ENCODE assay signal across 10 cellular contexts in genomic region chr21:42423197-42423675, GRCh38. TPM values are rescaled to one million over a fixed set of nuclear protein-coding genes. Genes with fewer than 3 reads are reported as not detected.
A peak's percentile ranks its signal among the peaks of the same experiment; 100 is the strongest.
DNase-seq lines count a peak whose midpoint lies in the region; ATAC-seq and TF ChIP-seq lines count a peak whose summit lies in the region.
"Had no signal": no experiment of that assay in that cellular context is flagged by ENCODE, and none has a peak within 500 bp of the region (broad histone marks: within the 10 kb centered on the region; RNA-seq: fewer than 3 reads in every experiment).

No MANE protein-coding gene starts in this region.

- H3K4me3 ChIP-seq in naive thymus-derived CD4-positive, alpha-beta T cell (ENCODE audit: low read length): peak overlapping the region; percentile 5
- no peak overlapping the region for H3K4me3 ChIP-seq in mammary epithelial cell (replicated peaks in 1 of 3; ENCODE audit: insufficient read depth in 1 of 3, low read depth in 2 of 3, low read length in 3 of 3)
- H3K4me3 ChIP-seq: psoas muscle had no signal

- dilution Hi-C loops in mammary epithelial cell (cut with HindIII; ENCODE audit: low sequenced_read_pairs): no loop called here

- intact Hi-C loops in naive thymus-derived CD4-positive, alpha-beta T cell (cut with micrococcal nuclease): loop anchor here in 1 of 2 donors (10.0 kb wide), 1 partner anchor 418 kb away; no protein-coding TSS in a partner anchor
- intact Hi-C loops in mammary epithelial cell (cut with micrococcal nuclease): no loop called here

- H3K79me2 ChIP-seq in mammary epithelial cell (ENCODE audit: insufficient read depth, low read length): no peaks in the 10 kb centered on the region

- 71% methylated on average over 10 of the region's 10 CpGs for WGBS in mammary epithelial cell (ENCODE audit: low coverage, missing lambda C conversion rate)

- CTCF ChIA-PET in naive thymus-derived CD4-positive, alpha-beta T cell (lab: Charles Lee): interaction anchor here (0.8 to 4.5 kb wide), 4 partner anchors 19 to 86 kb away, joined by 3 to 32 read pairs (median 8); partner anchors contain the start of gene UBASH3A
- CTCF ChIA-PET in mammary epithelial cell (lab: Charles Lee; ENCODE audit: low non-redundant PET): no interaction called here

- H3K9me3 ChIP-seq in naive thymus-derived CD4-positive, alpha-beta T cell (ENCODE audit: control insufficient read depth in 2 of 3, low read length in 3 of 3): no peaks in the 10 kb centered on the region
- no peaks in the 10 kb centered on the region for H3K9me3 ChIP-seq in mammary epithelial cell (replicated peaks; ENCODE audit: insufficient read depth, low read length)
- H3K9me3 ChIP-seq: psoas muscle had no signal

- no peaks in the 10 kb centered on the region for H3K27me3 ChIP-seq in naive thymus-derived CD4-positive, alpha-beta T cell (ENCODE audit: control insufficient read depth in 2 of 2, insufficient read depth in 2 of 2, low read length in 2 of 2)
- H3K27me3 ChIP-seq in mammary epithelial cell (ENCODE audit: insufficient read depth, low read length): no peaks in the 10 kb centered on the region

- H3K4me1 ChIP-seq in naive thymus-derived CD4-positive, alpha-beta T cell (ENCODE audit: control insufficient read depth in 2 of 2, insufficient read depth in 2 of 2, low read length in 2 of 2): peaks cover 71 to 81% of the 10 kb centered on the region in 2 donors
- no peaks in the 10 kb centered on the region for H3K4me1 ChIP-seq in mammary epithelial cell (ENCODE audit: insufficient read depth, low read length)
- H3K4me1 ChIP-seq: psoas muscle had no signal

- H3K4me3 Mint-ChIP-seq in naive thymus-derived CD4-positive, alpha-beta T cell: peak overlapping the region; percentile 33 to 86 (median 78)

- no peaks in the 10 kb centered on the region for H4K20me1 ChIP-seq in mammary epithelial cell (ENCODE audit: insufficient read depth, low read length)

- no peak for TF ChIP-seq CTCF in mammary epithelial cell (conservative IDR thresholded peaks at IDR 0.05 in 1 of 2, IDR thresholded peaks at IDR 0.05 in 1 of 2; ENCODE audit: extremely low read depth in 1 of 2, insufficient read depth in 1 of 2, low read depth in 1 of 2, low read length in 2 of 2)

- H3K9me3 Mint-ChIP-seq in naive thymus-derived CD4-positive, alpha-beta T cell: peaks cover 0 to 12% (median 0%) of the 10 kb centered on the region in 11 donors

- BruUV-seq in mammary epithelial cell (replicated peaks; lab: Mats Ljungman, UMichigan): no TSS peak

- no peak overlapping the region for H3K4me2 ChIP-seq in mammary epithelial cell (ENCODE audit: insufficient read depth, low read depth, low read length)

- H3K27ac Mint-ChIP-seq in naive thymus-derived CD4-positive, alpha-beta T cell: peak overlapping the region; percentile 67 to 94 (median 89)

- no peak overlapping the region for H2AFZ ChIP-seq in mammary epithelial cell (ENCODE audit: low read depth, low read length)

- POLR2A ChIA-PET in naive thymus-derived CD4-positive, alpha-beta T cell (lab: Charles Lee): interaction anchor here (1.0 to 10.0 kb wide), 8 partner anchors 11 to 84 kb away, joined by 3 to 181 read pairs (median 5); partner anchors contain the start of gene UBASH3A

- in situ Hi-C loops in mammary epithelial cell (cut with MboI; ENCODE audit: low sequenced_read_pairs in 2 of 2): no loop called here

- H3K4me1 Mint-ChIP-seq in naive thymus-derived CD4-positive, alpha-beta T cell: peaks cover 59 to 98% (median 91%) of the 10 kb centered on the region in 7 donors

- peak; percentile 35 for ATAC-seq in GM18858 (IDR thresholded peaks at IDR 0.05; ENCODE audit: unreplicated experiment)
- ATAC-seq in HG02642 (IDR thresholded peaks at IDR 0.05; ENCODE audit: poor library complexity, unreplicated experiment): peak; percentile 58
- ATAC-seq in naive thymus-derived CD4-positive, alpha-beta T cell: no peak
- ATAC-seq: psoas muscle had no signal

- peaks cover 26 to 70% (median 52%) of the 10 kb centered on the region in 3 experiments for H3K36me3 ChIP-seq in naive thymus-derived CD4-positive, alpha-beta T cell (ENCODE audit: control insufficient read depth in 2 of 3, insufficient read depth in 3 of 3, low read length in 3 of 3)
- no peaks in the 10 kb centered on the region for H3K36me3 ChIP-seq in mammary epithelial cell (ENCODE audit: insufficient read depth, low read length)

- H3K27me3 Mint-ChIP-seq in naive thymus-derived CD4-positive, alpha-beta T cell: peaks cover 0 to 6% (median 0%) of the 10 kb centered on the region in 5 donors

- DNase-seq in T-helper 9 cell (peak; percentile 30), mammary epithelial cell (no peak), glomerular visceral epithelial cell (ENCODE audit: extremely low spot score) (no peak), GOT3 (lab: John Stamatoyannopoulos, UW) (no peak), Ammon's horn (ENCODE audit: low spot score) (no peak)
- peak in 4 of 9 donors; percentile 26 to 55 (median 39) for DNase-seq in naive thymus-derived CD4-positive, alpha-beta T cell
- DNase-seq: NCI-H774, psoas muscle had no signal

- peak overlapping the region; percentile 85 for H3K27ac ChIP-seq in naive thymus-derived CD4-positive, alpha-beta T cell (ENCODE audit: low read depth, low read length)
- no peak overlapping the region for H3K27ac ChIP-seq in mammary epithelial cell (ENCODE audit: insufficient read depth, low read depth, low read length)
- H3K27ac ChIP-seq: psoas muscle had no signal

- peaks cover 26 to 87% (median 67%) of the 10 kb centered on the region in 5 donors for H3K36me3 Mint-ChIP-seq in naive thymus-derived CD4-positive, alpha-beta T cell

- H3K9ac ChIP-seq in mammary epithelial cell (ENCODE audit: insufficient read depth, low read length): no peak overlapping the region

RNA-seq across cellular contexts. Expression of gene UBASH3A, which starts 19.5 kb away (rescaled TPM):
- 100 to 1,000 TPM in 1 of 5 experiments, 10 to 100 TPM in 4; 41.9 to 101 (median 91.7) TPM for total RNA-seq in naive thymus-derived CD4-positive, alpha-beta T cell
- 10 to 100 TPM; 57.1 to 99.3 TPM for polyA plus RNA-seq in naive thymus-derived CD4-positive, alpha-beta T cell
- not detected for total RNA-seq in mammary epithelial cell
- polyA plus RNA-seq in mammary epithelial cell: not detected
- not detected for polyA minus RNA-seq in mammary epithelial cell

RNA-seq across cellular contexts. Expression of gene TMPRSS3, which starts 27.4 kb away (rescaled TPM):
- total RNA-seq in naive thymus-derived CD4-positive, alpha-beta T cell: 1 to 10 TPM in 4 of 5 experiments, under 1 TPM in 1; 0.88 to 7.6 (median 1.5) TPM
- 1 to 10 TPM in 1 of 2 donors, under 1 TPM in 1; 0.11 to 2.9 TPM for polyA plus RNA-seq in naive thymus-derived CD4-positive, alpha-beta T cell
- total RNA-seq in mammary epithelial cell: 1 to 10 TPM in 1 of 2 donors, not detected in 1; 2.8 TPM
- polyA plus RNA-seq in mammary epithelial cell: not detected
- polyA minus RNA-seq in mammary epithelial cell: not detected
- polyA plus RNA-seq: psoas muscle had no signal

RNA-seq across cellular contexts. Expression of gene TFF1, which starts 56.9 kb away (rescaled TPM):
- total RNA-seq in naive thymus-derived CD4-positive, alpha-beta T cell: not detected
- polyA plus RNA-seq in naive thymus-derived CD4-positive, alpha-beta T cell: not detected
- total RNA-seq in mammary epithelial cell: not detected
- not detected for polyA plus RNA-seq in mammary epithelial cell
- polyA minus RNA-seq in mammary epithelial cell: not detected
- total RNA-seq: psoas muscle had no signal

Comparison
In these comparisons a context has a peak if more than half of its experiments do, and no peak if none do; other contexts are left out.
1. RNA of gene UBASH3A, which starts 19.5 kb away (total RNA-seq): 41.9 to 101 TPM in naive thymus-derived CD4-positive, alpha-beta T cell; not detected in mammary epithelial cell; every median in the first group is over 10 times any median in the second.